In the genomic region with DNA sequence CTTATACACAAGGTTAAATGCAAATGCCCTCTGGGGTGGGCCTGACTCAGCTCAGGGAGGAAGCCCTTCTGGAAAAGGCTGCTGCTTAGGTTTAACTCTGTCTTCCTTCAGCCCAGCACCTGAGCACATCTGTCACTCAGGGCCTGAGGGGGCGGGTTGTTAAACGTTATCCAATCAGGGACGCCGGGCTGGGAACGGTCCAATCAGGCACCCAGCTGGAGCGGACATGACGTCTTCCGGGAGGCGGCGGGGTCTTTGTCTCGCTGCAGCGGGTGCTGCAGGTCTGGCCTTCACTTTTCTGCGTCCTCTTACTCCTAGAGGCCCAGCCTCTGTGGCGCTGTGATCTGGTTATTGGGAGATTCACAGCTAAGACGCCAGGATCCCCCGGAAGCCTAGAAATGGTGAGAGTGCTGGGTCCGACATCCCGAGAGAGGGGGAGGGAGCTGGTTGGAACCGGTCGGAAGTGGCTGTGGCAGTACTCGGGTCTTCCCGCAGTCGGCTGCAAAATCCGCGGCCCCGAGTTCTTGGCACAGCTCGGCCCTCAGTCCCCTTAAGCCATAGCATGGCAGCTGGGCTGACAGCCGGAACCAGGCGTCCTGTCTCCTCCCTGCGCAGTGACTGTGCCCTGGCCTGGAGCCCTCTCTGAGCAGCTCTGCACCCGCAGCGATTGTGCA, we compare ENCODE assay signal across 8 cellular contexts. TPM values are rescaled to one million over a fixed set of nuclear protein-coding genes. Genes with fewer than 3 reads are reported as not detected.
DNase-seq lines count a peak whose midpoint lies in the region; ATAC-seq and TF ChIP-seq lines count a peak whose summit lies in the region.

A gene (plus strand): TSS at position 258 of the 674 bp plus-strand sequence. CDS start 141 bp downstream, at position 399.

- TF ChIP-seq RAD21 in Ishikawa (IDR thresholded peaks at IDR 0.05; ENCODE audit: low read depth) = no peak

- TF ChIP-seq EP300 in Ishikawa (IDR thresholded peaks at IDR 0.05; ENCODE audit: borderline replicate concordance) = no peak

- ATAC-seq in GM21619 (IDR thresholded peaks at IDR 0.05; ENCODE audit: unreplicated experiment) = peak; percentile 100

- DNase-seq in DMS153 treated with DMSO at 0.1 percent for 48 hours (lab: John Stamatoyannopoulos, UW; ENCODE audit: unreplicated experiment) (peak; percentile 73), OCI-M2 (lab: John Stamatoyannopoulos, UW; ENCODE audit: unreplicated experiment) (peak; percentile 41), erythroblast (lab: John Stamatoyannopoulos, UW) (peak; percentile 96), mucosa of gallbladder (ENCODE audit: low spot score) (peak; percentile 97)
- peak; percentile 90 for DNase-seq in activated T-cell treated with anti-CD3 and anti-CD28 coated beads, Interleukin-2, amount 50 U/mL, for 1 hour
- DNase-seq in stimulated activated CD8-positive, alpha-beta memory T cell treated with anti-CD3 and anti-CD28 coated beads, Interleukin-4, amount 100 ng/mL, for 24 hours (ENCODE audit: low read depth) = peak; percentile 89

- TF ChIP-seq POLR2A in erythroblast (IDR thresholded peaks at IDR 0.05; ENCODE audit: low read length) = peak; percentile 78

TF ChIP-seq in Ishikawa, 13 proteins besides CTCF, POLR2A, EP300 and RAD21:
- TF ChIP-seq CREB1 (IDR thresholded peaks at IDR 0.05; ENCODE audit: low read depth) = peak; percentile 69
- 0 out of 2 replicates have a peak, but pooled peaks have one; percentile 12 for TF ChIP-seq NFIC (IDR thresholded peaks at IDR 0.05)
- no peak for TF ChIP-seq EGR1 (IDR thresholded peaks at IDR 0.05)
- TF ChIP-seq, protein P1, sequence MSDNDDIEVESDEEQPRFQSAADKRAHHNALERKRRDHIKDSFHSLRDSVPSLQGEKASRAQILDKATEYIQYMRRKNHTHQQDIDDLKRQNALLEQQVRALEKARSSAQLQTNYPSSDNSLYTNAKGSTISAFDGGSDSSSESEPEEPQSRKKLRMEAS (IDR thresholded peaks at IDR 0.05) = peak; percentile 46; the same call in 1 of the 2 replicates
- TF ChIP-seq TAF1 (IDR thresholded peaks at IDR 0.05; ENCODE audit: low read depth) = peak; percentile 68
- TF ChIP-seq, protein P2, sequence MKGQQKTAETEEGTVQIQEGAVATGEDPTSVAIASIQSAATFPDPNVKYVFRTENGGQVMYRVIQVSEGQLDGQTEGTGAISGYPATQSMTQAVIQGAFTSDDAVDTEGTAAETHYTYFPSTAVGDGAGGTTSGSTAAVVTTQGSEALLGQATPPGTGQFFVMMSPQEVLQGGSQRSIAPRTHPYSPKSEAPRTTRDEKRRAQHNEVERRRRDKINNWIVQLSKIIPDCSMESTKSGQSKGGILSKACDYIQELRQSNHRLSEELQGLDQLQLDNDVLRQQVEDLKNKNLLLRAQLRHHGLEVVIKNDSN (IDR thresholded peaks at IDR 0.05) = no peak
- TF ChIP-seq, protein P3, sequence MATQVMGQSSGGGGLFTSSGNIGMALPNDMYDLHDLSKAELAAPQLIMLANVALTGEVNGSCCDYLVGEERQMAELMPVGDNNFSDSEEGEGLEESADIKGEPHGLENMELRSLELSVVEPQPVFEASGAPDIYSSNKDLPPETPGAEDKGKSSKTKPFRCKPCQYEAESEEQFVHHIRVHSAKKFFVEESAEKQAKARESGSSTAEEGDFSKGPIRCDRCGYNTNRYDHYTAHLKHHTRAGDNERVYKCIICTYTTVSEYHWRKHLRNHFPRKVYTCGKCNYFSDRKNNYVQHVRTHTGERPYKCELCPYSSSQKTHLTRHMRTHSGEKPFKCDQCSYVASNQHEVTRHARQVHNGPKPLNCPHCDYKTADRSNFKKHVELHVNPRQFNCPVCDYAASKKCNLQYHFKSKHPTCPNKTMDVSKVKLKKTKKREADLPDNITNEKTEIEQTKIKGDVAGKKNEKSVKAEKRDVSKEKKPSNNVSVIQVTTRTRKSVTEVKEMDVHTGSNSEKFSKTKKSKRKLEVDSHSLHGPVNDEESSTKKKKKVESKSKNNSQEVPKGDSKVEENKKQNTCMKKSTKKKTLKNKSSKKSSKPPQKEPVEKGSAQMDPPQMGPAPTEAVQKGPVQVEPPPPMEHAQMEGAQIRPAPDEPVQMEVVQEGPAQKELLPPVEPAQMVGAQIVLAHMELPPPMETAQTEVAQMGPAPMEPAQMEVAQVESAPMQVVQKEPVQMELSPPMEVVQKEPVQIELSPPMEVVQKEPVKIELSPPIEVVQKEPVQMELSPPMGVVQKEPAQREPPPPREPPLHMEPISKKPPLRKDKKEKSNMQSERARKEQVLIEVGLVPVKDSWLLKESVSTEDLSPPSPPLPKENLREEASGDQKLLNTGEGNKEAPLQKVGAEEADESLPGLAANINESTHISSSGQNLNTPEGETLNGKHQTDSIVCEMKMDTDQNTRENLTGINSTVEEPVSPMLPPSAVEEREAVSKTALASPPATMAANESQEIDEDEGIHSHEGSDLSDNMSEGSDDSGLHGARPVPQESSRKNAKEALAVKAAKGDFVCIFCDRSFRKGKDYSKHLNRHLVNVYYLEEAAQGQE (IDR thresholded peaks at IDR 0.05; ENCODE audit: low read depth) = no peak
- 0 out of 2 replicates have a peak, but pooled peaks have one; percentile 35 for TF ChIP-seq YY1 (IDR thresholded peaks at IDR 0.05; ENCODE audit: low read depth)

RNA-seq across cellular contexts. Expression of the gene that starts here (rescaled TPM):
- 7.5 TPM for total RNA-seq in mucosa of gallbladder

Comparison
In these comparisons a context has a peak if more than half of its experiments do, and no peak if none do; other contexts are left out.
1. Peak in every context shown above with its lines: DNase-seq and ATAC-seq.
2. DNase-seq: peak in every context shown above with its lines; median percentile 97 in mucosa of gallbladder; 96 in erythroblast; 90 in activated T-cell treated with anti-CD3 and anti-CD28 coated beads, Interleukin-2, amount 50 U/mL, for 1 hour; 89 in stimulated activated CD8-positive, alpha-beta memory T cell treated with anti-CD3 and anti-CD28 coated beads, Interleukin-4, amount 100 ng/mL, for 24 hours; 73 in DMS153 treated with DMSO at 0.1 percent for 48 hours; 41 in OCI-M2.